Comparison of ENCODE assay signal across 9 cellular contexts in genomic region chr1:39788758-39789570, GRCh38. TPM values are rescaled to one million over a fixed set of nuclear protein-coding genes. Genes with fewer than 3 reads are reported as not detected.
DNase-seq lines count a peak whose midpoint lies in the region; ATAC-seq, FAIRE-seq and TF ChIP-seq lines count a peak whose summit lies in the region.
"Had no signal": no experiment of that assay in that cellular context is flagged by ENCODE, and none has a peak within 500 bp of the region (broad histone marks: within the 10 kb centered on the region; RNA-seq: fewer than 3 reads in every experiment).

A gene with protein sequence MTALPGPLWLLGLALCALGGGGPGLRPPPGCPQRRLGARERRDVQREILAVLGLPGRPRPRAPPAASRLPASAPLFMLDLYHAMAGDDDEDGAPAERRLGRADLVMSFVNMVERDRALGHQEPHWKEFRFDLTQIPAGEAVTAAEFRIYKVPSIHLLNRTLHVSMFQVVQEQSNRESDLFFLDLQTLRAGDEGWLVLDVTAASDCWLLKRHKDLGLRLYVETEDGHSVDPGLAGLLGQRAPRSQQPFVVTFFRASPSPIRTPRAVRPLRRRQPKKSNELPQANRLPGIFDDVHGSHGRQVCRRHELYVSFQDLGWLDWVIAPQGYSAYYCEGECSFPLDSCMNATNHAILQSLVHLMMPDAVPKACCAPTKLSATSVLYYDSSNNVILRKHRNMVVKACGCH (minus strand): TSS chr1:39788865. CDS start chr1:39788485, 380 bp downstream.

- no peaks in the 10 kb centered on the region for H3K36me3 ChIP-seq in thymus (ENCODE audit: control insufficient read depth, insufficient read depth)

- peak; percentile 93 for FAIRE-seq in GM12891 (lab: Jason Lieb, UNC)

- H3K9me3 ChIP-seq in thymus (ENCODE audit: control insufficient read depth), result no peaks in the 10 kb centered on the region

- H3K27ac Mint-ChIP-seq in activated CD8-positive, alpha-beta memory T cell treated with anti-CD3 and anti-CD28 coated beads, Interleukin-2, amount 10 ng/mL, durations not matched to agents 7 days and 5 days, result peak within 1 kb of the TSS; percentile 36
- H3K27ac Mint-ChIP-seq in natural killer cell (peak within 1 kb of the TSS; percentile 73 to 83), HFFc6 (no peak within 1 kb of the TSS)

- H3K27me3 ChIP-seq in thymus (ENCODE audit: control insufficient read depth, insufficient read depth), result peaks cover 35% of the 10 kb centered on the region

- peak; percentile 61 for ATAC-seq in HG03045 (IDR thresholded peaks at IDR 0.05; ENCODE audit: unreplicated experiment)
- peak; percentile 88 for ATAC-seq in activated CD8-positive, alpha-beta memory T cell treated with anti-CD3 and anti-CD28 coated beads, Interleukin-2, amount 10 ng/mL, durations not matched to agents 7 days and 5 days
- ATAC-seq in esophagus mucosa, result peak; percentile 80
- peak; percentile 86 to 90 (median 89) for ATAC-seq in natural killer cell

- CTCF ChIA-PET in activated CD8-positive, alpha-beta memory T cell treated with anti-CD3 and anti-CD28 coated beads, Interleukin-2, amount 10 ng/mL, durations not matched to agents 7 days and 5 days (lab: Charles Lee), result interaction anchor here (1.0 to 1.3 kb wide), 2 partner anchors 10 to 183 kb away, joined by 3 to 18 read pairs; no protein-coding TSS in a partner anchor

- peaks cover 12% of the 10 kb centered on the region for H3K4me1 Mint-ChIP-seq in activated CD8-positive, alpha-beta memory T cell treated with anti-CD3 and anti-CD28 coated beads, Interleukin-2, amount 10 ng/mL, durations not matched to agents 7 days and 5 days
- H3K4me1 Mint-ChIP-seq in natural killer cell (peaks cover 5 to 15% of the 10 kb centered on the region in 2 donors), HFFc6 (ENCODE audit: low read depth) (no peaks in the 10 kb centered on the region)

- no peak within 1 kb of the TSS for H3K27ac ChIP-seq in thymus (ENCODE audit: low read depth)
- H3K27ac ChIP-seq: epithelial cell of prostate had no signal

- peak; percentile 57 for DNase-seq in GM12891 (ENCODE audit: insufficient read length, low spot score)
- peak; percentile 74 for DNase-seq in NCI-H69 (lab: John Stamatoyannopoulos, UW)
- DNase-seq in activated CD8-positive, alpha-beta memory T cell treated with anti-CD3 and anti-CD28 coated beads, Interleukin-2, amount 10 ng/mL, durations not matched to agents 7 days and 5 days, result peak; percentile 60
- peak; percentile 56 for DNase-seq in natural killer cell
- DNase-seq in HFFc6, result no peak

- WGBS in thymus, result 2% methylated on average over 91 of the region's 91 CpGs

- H3K4me3 ChIP-seq in thymus (ENCODE audit: low read length), result peak within 1 kb of the TSS; percentile 47

- no peak for TF ChIP-seq POLR2A in GM12891 (IDR thresholded peaks at IDR 0.05; ENCODE audit: low read depth, low read length)

- intact Hi-C loops in natural killer cell (cut with micrococcal nuclease), result no loop called here

- no peaks in the 10 kb centered on the region for H3K36me3 Mint-ChIP-seq in activated CD8-positive, alpha-beta memory T cell treated with anti-CD3 and anti-CD28 coated beads, Interleukin-2, amount 10 ng/mL, durations not matched to agents 7 days and 5 days
- H3K36me3 Mint-ChIP-seq in natural killer cell (no peaks in the 10 kb centered on the region), HFFc6 (ENCODE audit: low read depth) (no peaks in the 10 kb centered on the region)

- TF ChIP-seq CTCF in natural killer cell (IDR thresholded peaks at IDR 0.05) (no peak), HFFc6 (IDR thresholded peaks at IDR 0.05) (no peak)

- H3K27me3 Mint-ChIP-seq in activated CD8-positive, alpha-beta memory T cell treated with anti-CD3 and anti-CD28 coated beads, Interleukin-2, amount 10 ng/mL, durations not matched to agents 7 days and 5 days, result peaks cover 32% of the 10 kb centered on the region
- H3K27me3 Mint-ChIP-seq in natural killer cell (ENCODE audit: low read depth in 2 of 2) (no peaks in the 10 kb centered on the region), HFFc6 (ENCODE audit: insufficient read depth) (peaks cover 34% of the 10 kb centered on the region)

- peaks cover 3% of the 10 kb centered on the region for H3K4me1 ChIP-seq in thymus (ENCODE audit: control insufficient read depth, insufficient read depth, low read length)

- H3K4me3 Mint-ChIP-seq in activated CD8-positive, alpha-beta memory T cell treated with anti-CD3 and anti-CD28 coated beads, Interleukin-2, amount 10 ng/mL, durations not matched to agents 7 days and 5 days, result peak within 1 kb of the TSS; percentile 69
- H3K4me3 Mint-ChIP-seq in natural killer cell (peak within 1 kb of the TSS; percentile 87), HFFc6 (no peak within 1 kb of the TSS)

- H3K9me3 Mint-ChIP-seq in activated CD8-positive, alpha-beta memory T cell treated with anti-CD3 and anti-CD28 coated beads, Interleukin-2, amount 10 ng/mL, durations not matched to agents 7 days and 5 days (ENCODE audit: low read depth), result no peaks in the 10 kb centered on the region
- no peaks in the 10 kb centered on the region for H3K9me3 Mint-ChIP-seq in natural killer cell
- H3K9me3 Mint-ChIP-seq in HFFc6, result no peaks in the 10 kb centered on the region

TF ChIP-seq in GM12891, 5 proteins besides CTCF, POLR2A, EP300 and RAD21:
- TF ChIP-seq TAF1 (IDR thresholded peaks at IDR 0.05; ENCODE audit: low read depth, low read length), result no peak
- TF ChIP-seq POU2F2 (IDR thresholded peaks at IDR 0.05; ENCODE audit: low read depth, low read length), result no peak
- TF ChIP-seq SPI1 (IDR thresholded peaks at IDR 0.05; ENCODE audit: low read depth, low read length), result no peak
- no peak for TF ChIP-seq POLR2AphosphoS5 (IDR thresholded peaks at IDR 0.05; ENCODE audit: low read depth, low read length)
- no peak for TF ChIP-seq PAX5 (IDR thresholded peaks at IDR 0.05; ENCODE audit: insufficient read depth, low read length, severe bottlenecking)

RNA-seq across cellular contexts. Expression of the gene that starts here (rescaled TPM):
- 0.21 TPM for polyA plus RNA-seq in GM12891 (2012; ENCODE audit: low read depth, missing spikeins)
- under 1 TPM; 0.47 to 0.61 TPM for total RNA-seq in activated CD8-positive, alpha-beta memory T cell treated with anti-CD3 and anti-CD28 coated beads, Interleukin-2, amount 10 ng/mL, durations not matched to agents 7 days and 5 days
- total RNA-seq in esophagus mucosa (0.60 TPM), natural killer cell (1 to 10 TPM; 2.8 to 4.3 (median 3.6) TPM)
- 0.16 TPM for polyA plus RNA-seq in thymus
- total RNA-seq in HFFc6 (2021; fragmentation: NEBNext Ultra II Directional; extraction: Animal tissue kit (Norgen Biotek cat#: 25700)), result not detected

Comparison
In these comparisons a context has a peak if more than half of its experiments do, and no peak if none do; other contexts are left out.
1. Peak in DNase-seq and ATAC-seq in activated CD8-positive, alpha-beta memory T cell treated with anti-CD3 and anti-CD28 coated beads, Interleukin-2, amount 10 ng/mL, durations not matched to agents 7 days and 5 days; RNA of the gene not detected or under 1 TPM.
2. Peak in ATAC-seq in esophagus mucosa; RNA of the gene not detected or under 1 TPM.